Comparison of ENCODE assay signal across 2 cellular contexts in genomic region chr5:40960027-40960426, GRCh38.
TF ChIP-seq lines count a peak whose summit lies in the region.

No MANE protein-coding gene starts in this region.

TF ChIP-seq in HCT116, 20 proteins besides CTCF, POLR2A, EP300 and RAD21 (continued from another document):
- no peak for TF ChIP-seq MAX (IDR thresholded peaks at IDR 0.05)
- TF ChIP-seq EZH2phosphoT487 (IDR thresholded peaks at IDR 0.05; ENCODE audit: borderline replicate concordance) = no peak
- no peak for TF ChIP-seq SRF (IDR thresholded peaks at IDR 0.05; ENCODE audit: low read depth)
- no peak for TF ChIP-seq JUND (IDR thresholded peaks at IDR 0.05)
- no peak for TF ChIP-seq SIN3A (IDR thresholded peaks at IDR 0.05; ENCODE audit: low read depth)
- no peak for TF ChIP-seq YY1 (IDR thresholded peaks at IDR 0.05; ENCODE audit: extremely low read depth, insufficient replicate concordance, low read depth, low read length)
- TF ChIP-seq FOSL1 (IDR thresholded peaks at IDR 0.05; ENCODE audit: low read depth) = no peak
- TF ChIP-seq ZBTB33 (IDR thresholded peaks at IDR 0.05; ENCODE audit: extremely low read depth, insufficient replicate concordance, low read length) = no peak
- no peak for TF ChIP-seq SP1 (IDR thresholded peaks at IDR 0.05; ENCODE audit: low read depth)
TF ChIP-seq in HCT116: peak in this region for 0.

TF ChIP-seq in K562, 482 proteins besides CTCF, POLR2A, EP300 and RAD21:
- no peak for TF ChIP-seq ZHX1 (conservative IDR thresholded peaks at IDR 0.05; ENCODE audit: low read length)
- no peak for TF ChIP-seq MGA (IDR thresholded peaks at IDR 0.05)
- peak; percentile 36; the same call in 1 of the 2 replicates for TF ChIP-seq ZNF316 (IDR thresholded peaks at IDR 0.05)
- TF ChIP-seq C11orf30 (IDR thresholded peaks at IDR 0.05; ENCODE audit: low read depth) = peak; percentile 7; the same call in 1 of the 2 replicates
- TF ChIP-seq ZNF436 (CRISPR knock-in tag; IDR thresholded peaks at IDR 0.05) = no peak
- TF ChIP-seq SAFB2 (IDR thresholded peaks at IDR 0.05; ENCODE audit: borderline replicate concordance, low read depth, low read length, severe bottlenecking) = no peak
